Comparison of ENCODE assay signal across 8 cellular contexts in the genomic region with DNA sequence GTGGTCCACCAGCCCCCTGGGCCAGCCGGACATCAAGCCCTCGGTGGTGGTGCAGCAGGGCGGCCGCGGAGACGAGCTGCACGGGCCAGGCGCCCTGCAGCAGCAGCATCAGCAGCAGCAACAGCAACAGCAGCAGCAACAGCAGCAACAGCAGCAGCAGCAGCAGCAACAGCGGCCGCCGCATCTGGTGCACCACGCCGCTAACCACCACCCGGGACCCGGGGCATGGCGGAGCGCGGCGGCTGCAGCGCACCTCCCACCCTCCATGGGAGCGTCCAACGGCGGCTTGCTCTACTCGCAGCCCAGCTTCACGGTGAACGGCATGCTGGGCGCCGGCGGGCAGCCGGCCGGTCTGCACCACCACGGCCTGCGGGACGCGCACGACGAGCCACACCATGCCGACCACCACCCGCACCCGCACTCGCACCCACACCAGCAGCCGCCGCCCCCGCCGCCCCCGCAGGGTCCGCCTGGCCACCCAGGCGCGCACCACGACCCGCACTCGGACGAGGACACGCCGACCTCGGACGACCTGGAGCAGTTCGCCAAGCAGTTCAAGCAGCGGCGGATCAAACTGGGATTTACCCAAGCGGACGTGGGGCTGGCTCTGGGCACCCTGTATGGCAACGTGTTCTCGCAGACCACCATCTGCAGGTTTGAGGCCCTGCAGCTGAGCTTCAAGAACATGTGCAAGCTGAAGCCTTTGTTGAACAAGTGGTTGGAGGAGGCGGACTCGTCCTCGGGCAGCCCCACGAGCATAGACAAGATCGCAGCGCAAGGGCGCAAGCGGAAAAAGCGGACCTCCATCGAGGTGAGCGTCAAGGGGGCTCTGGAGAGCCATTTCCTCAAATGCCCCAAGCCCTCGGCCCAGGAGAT. TPM values are rescaled to one million over a fixed set of nuclear protein-coding genes. Genes with fewer than 3 reads are reported as not detected.
A peak's percentile ranks its signal among the peaks of the same experiment; 100 is the strongest.
DNase-seq lines count a peak whose midpoint lies in the region; ATAC-seq and TF ChIP-seq lines count a peak whose summit lies in the region.

No MANE protein-coding gene starts in this region.

- no peak for TF ChIP-seq RAD21 in Ishikawa (IDR thresholded peaks at IDR 0.05; ENCODE audit: low read depth)

- ATAC-seq in HG03342 (IDR thresholded peaks at IDR 0.05; ENCODE audit: unreplicated experiment) = no peak
- no peak for ATAC-seq in HG02763 (IDR thresholded peaks at IDR 0.05; ENCODE audit: unreplicated experiment)
- no peak for ATAC-seq in HG02798 (IDR thresholded peaks at IDR 0.05; ENCODE audit: poor library complexity, unreplicated experiment)

- H3K4me3 Mint-ChIP-seq in osteocyte (ENCODE audit: unreplicated experiment) = peak overlapping the region; percentile 57

- no peak for TF ChIP-seq CTCF in osteocyte (IDR thresholded peaks at IDR 0.05)

- H3K27me3 Mint-ChIP-seq in osteocyte (ENCODE audit: unreplicated experiment) = peaks cover 82% of the 10 kb centered on the region

- no peaks in the 10 kb centered on the region for H3K9me3 Mint-ChIP-seq in osteocyte (ENCODE audit: unreplicated experiment)

- no peak for TF ChIP-seq EP300 in Ishikawa (IDR thresholded peaks at IDR 0.05; ENCODE audit: borderline replicate concordance)

- H3K4me1 Mint-ChIP-seq in osteocyte (ENCODE audit: unreplicated experiment) = peaks cover 36% of the 10 kb centered on the region

- H3K36me3 Mint-ChIP-seq in osteocyte (ENCODE audit: unreplicated experiment) = no peaks in the 10 kb centered on the region

- no peak overlapping the region for H3K27ac Mint-ChIP-seq in osteocyte (ENCODE audit: unreplicated experiment)

- H3K27ac ChIP-seq in caudate nucleus (ENCODE audit: low read depth, low read length) = peak overlapping the region; percentile 90

- DNase-seq in DMS79 (lab: John Stamatoyannopoulos, UW) (peak; percentile 4), caudate nucleus (lab: John Stamatoyannopoulos, UW) (peak in 16 of 61 donors; percentile 18 to 73 (median 60)), osteocyte (ENCODE audit: extremely low spot score, unreplicated experiment) (no peak), T-helper 9 cell (no peak)

TF ChIP-seq in Ishikawa, 13 proteins besides CTCF, POLR2A, EP300 and RAD21:
- no peak for TF ChIP-seq NFIC (IDR thresholded peaks at IDR 0.05)
- TF ChIP-seq, protein P1, sequence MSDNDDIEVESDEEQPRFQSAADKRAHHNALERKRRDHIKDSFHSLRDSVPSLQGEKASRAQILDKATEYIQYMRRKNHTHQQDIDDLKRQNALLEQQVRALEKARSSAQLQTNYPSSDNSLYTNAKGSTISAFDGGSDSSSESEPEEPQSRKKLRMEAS (IDR thresholded peaks at IDR 0.05) = peak; percentile 11; the same call in 1 of the 2 replicates

RNA-seq across cellular contexts. Expression of a gene that starts 1.0 kb away (rescaled TPM):
- total RNA-seq in osteocyte = not detected in 2 replicates
